18 cellular contexts compared by ENCODE assay signal in genomic region chr3:127645371-127646015, GRCh38. TPM values are rescaled to one million over a fixed set of nuclear protein-coding genes. Genes with fewer than 3 reads are reported as not detected.
A peak's percentile ranks its signal among the peaks of the same experiment; 100 is the strongest.
DNase-seq lines count a peak whose midpoint lies in the region; ATAC-seq and TF ChIP-seq lines count a peak whose summit lies in the region.
"Had no signal": no experiment of that assay in that cellular context is flagged by ENCODE, and none has a peak within 500 bp of the region (broad histone marks: within the 10 kb centered on the region; RNA-seq: fewer than 3 reads in every experiment).

No MANE protein-coding gene starts in this region.

- H3K36me3 Mint-ChIP-seq in nephron (ENCODE audit: low read depth): peaks cover 17% of the 10 kb centered on the region
- H3K36me3 Mint-ChIP-seq in Calu3 (ENCODE audit: insufficient read depth, unreplicated experiment): no peaks in the 10 kb centered on the region
- H3K36me3 Mint-ChIP-seq: CD4-positive, CD25-positive, alpha-beta regulatory T cell had no signal

- CTCF ChIA-PET in Calu3 (lab: Charles Lee): no interaction called here

- intact Hi-C loops in cardiac septum (cut with DNase I): no loop called here
- intact Hi-C loops in left cardiac atrium (cut with DNase I): no loop called here
- intact Hi-C loops in Calu3 (cut with micrococcal nuclease; ENCODE audit: unreplicated experiment): no loop called here

- no TSS peak for BruUV-seq in Calu3 (replicated peaks; lab: Mats Ljungman, UMichigan)

- H3K4me1 Mint-ChIP-seq in nephron (no peaks in the 10 kb centered on the region), Calu3 (ENCODE audit: low read depth, unreplicated experiment) (no peaks in the 10 kb centered on the region)
- H3K4me1 Mint-ChIP-seq: CD4-positive, CD25-positive, alpha-beta regulatory T cell; CD8-positive, alpha-beta memory T cell had no signal

- no peak for TF ChIP-seq CTCF in coronary artery (IDR thresholded peaks at IDR 0.05)
- TF ChIP-seq CTCF in nephron (IDR thresholded peaks at IDR 0.05; ENCODE audit: unreplicated experiment in 3 of 3): no peak
- TF ChIP-seq CTCF in Calu3 (IDR thresholded peaks at IDR 0.05; ENCODE audit: unreplicated experiment): no peak

- peak; percentile 64 for DNase-seq in cardiac septum (ENCODE audit: low spot score)
- no peak for DNase-seq in left cardiac atrium
- peak; percentile 53 for DNase-seq in coronary artery (ENCODE audit: low spot score)
- no peak for DNase-seq in Calu3
- DNase-seq in DMS153 (lab: John Stamatoyannopoulos, UW): no peak
- DNase-seq: 8988T; C1 segment of cervical spinal cord; CD4-positive, CD25-positive, alpha-beta regulatory T cell; CD8-positive, alpha-beta memory T cell; COR-L47; DMS79 treated with DMSO at 0.1 percent for 48 hours; GF-D8; H7 had no signal

- H3K4me3 ChIP-seq in coronary artery: no peak overlapping the region
- H3K4me3 ChIP-seq: GM23338 had no signal

- peak overlapping the region in 2 of 3 experiments; percentile 48 to 95 for H3K27ac Mint-ChIP-seq in nephron
- H3K27ac Mint-ChIP-seq in Calu3 (ENCODE audit: unreplicated experiment): no peak overlapping the region
- H3K27ac Mint-ChIP-seq: CD4-positive, CD25-positive, alpha-beta regulatory T cell; GM23338 had no signal

- H3K9me3 Mint-ChIP-seq in nephron: no peaks in the 10 kb centered on the region
- no peaks in the 10 kb centered on the region for H3K9me3 Mint-ChIP-seq in Calu3 (ENCODE audit: low read depth, unreplicated experiment)
- H3K9me3 Mint-ChIP-seq: CD4-positive, CD25-positive, alpha-beta regulatory T cell; CD8-positive, alpha-beta memory T cell; GM23338; IgD-negative memory B cell had no signal

- H3K4me3 Mint-ChIP-seq in nephron (no peak overlapping the region), Calu3 (ENCODE audit: low read depth, unreplicated experiment) (no peak overlapping the region)
- H3K4me3 Mint-ChIP-seq: CD4-positive, CD25-positive, alpha-beta regulatory T cell; CD8-positive, alpha-beta memory T cell; GM23338; IgD-negative memory B cell had no signal

- H3K27ac ChIP-seq in coronary artery: no peak overlapping the region

- no peak for ATAC-seq in left cardiac atrium
- no peak for ATAC-seq in HG03571 (IDR thresholded peaks at IDR 0.05; ENCODE audit: unreplicated experiment)
- ATAC-seq: HepG2 had no signal

- H3K27me3 Mint-ChIP-seq in nephron (ENCODE audit: low read depth) (no peaks in the 10 kb centered on the region), Calu3 (ENCODE audit: unreplicated experiment) (no peaks in the 10 kb centered on the region)
- H3K27me3 Mint-ChIP-seq: CD4-positive, CD25-positive, alpha-beta regulatory T cell; CD8-positive, alpha-beta memory T cell; IgD-negative memory B cell had no signal

RNA-seq across cellular contexts. Expression of gene PODXL2, which starts 16.5 kb away (rescaled TPM):
- 2.2 TPM for total RNA-seq in cardiac septum
- total RNA-seq in left cardiac atrium: 1 to 10 TPM; 1.6 to 3.0 TPM
- 36.1 and 43.6 TPM in 2 replicates for total RNA-seq in Calu3 (2022)

RNA-seq across cellular contexts. Expression of gene ABTB1, which starts 27.3 kb away (rescaled TPM):
- total RNA-seq in cardiac septum (25.5 TPM), left cardiac atrium (10 to 100 TPM; 21.8 to 34.2 TPM), Calu3 (2022) (25.1 and 27.2 TPM in 2 replicates)

RNA-seq across cellular contexts. Expression of gene MCM2, which starts 47.3 kb away (rescaled TPM):
- total RNA-seq in cardiac septum (5.5 TPM), left cardiac atrium (1 to 10 TPM; 4.7 to 9.2 TPM), Calu3 (2022) (120 and 121 TPM in 2 replicates)

RNA-seq across cellular contexts. Expression of gene TPRA1, which starts 55.0 kb away (rescaled TPM):
- total RNA-seq in cardiac septum (17.3 TPM), left cardiac atrium (10 to 100 TPM; 19.4 to 20.4 TPM), Calu3 (2022) (62.4 and 66.4 TPM in 2 replicates)

Comparison
In these comparisons a context has a peak if more than half of its experiments do, and no peak if none do; other contexts are left out.
1. DNase-seq: peak in cardiac septum (single experiment) and coronary artery (single experiment); none in left cardiac atrium (single experiment), Calu3 (single experiment) and DMS153 (single experiment).
2. RNA of gene MCM2, which starts 47.3 kb away (total RNA-seq): 120 to 121 TPM in Calu3; 4.7 to 9.2 TPM in left cardiac atrium and 5.5 TPM in cardiac septum (single experiment); every median in the first group is over 10 times any median in the second.